ENCODE assay signal across 8 cellular contexts in genomic region chr22:43110444-43110926, GRCh38. TPM values are rescaled to one million over a fixed set of nuclear protein-coding genes. Genes with fewer than 3 reads are reported as not detected.
DNase-seq lines count a peak whose midpoint lies in the region; ATAC-seq and TF ChIP-seq lines count a peak whose summit lies in the region.

BIK (plus strand) TSS chr22:43110750; CDS start chr22:43124023, 13,273 bp downstream.

- DNase-seq in MG63, result peak; percentile 30
- peak in 1 of 2 donors; percentile 28 for DNase-seq in central memory CD8-positive, alpha-beta T cell (ENCODE audit: low spot score in 2 of 2)
- peak; percentile 12 to 62 for DNase-seq in stimulated activated effector memory CD8-positive, alpha-beta T cell treated with anti-CD3 and anti-CD28 coated beads, Interleukin-12 subunit alpha, Interleukin-12 subunit beta, amount 100 ng/mL, for 72 hours (ENCODE audit: low spot score in 2 of 2)
- DNase-seq in retina, result no peak

- H3K4me1 Mint-ChIP-seq in central memory CD8-positive, alpha-beta T cell, result peaks cover 4% of the 10 kb centered on the region
- no peaks in the 10 kb centered on the region for H3K4me1 Mint-ChIP-seq in stimulated activated effector memory CD8-positive, alpha-beta T cell treated with anti-CD3 and anti-CD28 coated beads, Interleukin-12 subunit alpha, Interleukin-12 subunit beta, amount 100 ng/mL, for 72 hours

- TF ChIP-seq RAD21 in liver (IDR thresholded peaks at IDR 0.05), result peak in 1 of 2 donors; percentile 32

- H3K9ac ChIP-seq in liver (ENCODE audit: low read depth in 1 of 2, low read length in 2 of 2), result peak within 1 kb of the TSS; percentile 12 to 31

- WGBS in liver, result under 1% methylated on average over 49 of the region's 49 CpGs

- peak within 1 kb of the TSS; percentile 69 for H3K4me3 Mint-ChIP-seq in central memory CD8-positive, alpha-beta T cell
- peak within 1 kb of the TSS; percentile 65 for H3K4me3 Mint-ChIP-seq in stimulated activated effector memory CD8-positive, alpha-beta T cell treated with anti-CD3 and anti-CD28 coated beads, Interleukin-12 subunit alpha, Interleukin-12 subunit beta, amount 100 ng/mL, for 72 hours

- no peaks in the 10 kb centered on the region for H3K9me3 Mint-ChIP-seq in central memory CD8-positive, alpha-beta T cell
- H3K9me3 Mint-ChIP-seq in stimulated activated effector memory CD8-positive, alpha-beta T cell treated with anti-CD3 and anti-CD28 coated beads, Interleukin-12 subunit alpha, Interleukin-12 subunit beta, amount 100 ng/mL, for 72 hours, result no peaks in the 10 kb centered on the region

- no peak within 1 kb of the TSS for H3K27ac ChIP-seq in liver (ENCODE audit: low read depth in 1 of 2, low read length in 2 of 2)

- TF ChIP-seq POLR2A in GM18505 (IDR thresholded peaks at IDR 0.05; ENCODE audit: borderline replicate concordance, extremely low read depth, insufficient read depth, insufficient read length), result peak; percentile 52

- H3K4me1 ChIP-seq in liver (ENCODE audit: control insufficient read depth in 4 of 4, insufficient read depth in 4 of 4, low read length in 3 of 4), result peaks cover 8 to 23% (median 17%) of the 10 kb centered on the region in 4 donors

- TF ChIP-seq CTCF in WI38 (IDR thresholded peaks at IDR 0.05; ENCODE audit: low read depth, low read length) (0 out of 2 replicates have a peak, but pooled peaks have one; percentile 14), liver (IDR thresholded peaks at IDR 0.05; ENCODE audit: low read depth, low read length, missing input control) (no peak)

- no peaks in the 10 kb centered on the region for H3K27me3 Mint-ChIP-seq in central memory CD8-positive, alpha-beta T cell

- peak within 1 kb of the TSS; percentile 35 for H3K4me3 ChIP-seq in MG63
- H3K4me3 ChIP-seq in WI38 (ENCODE audit: low read depth, low read length), result peak within 1 kb of the TSS; percentile 57
- peak within 1 kb of the TSS; percentile 35 to 60 (median 37) for H3K4me3 ChIP-seq in liver (ENCODE audit: low read depth in 1 of 3, low read length in 3 of 3)

- H3K36me3 Mint-ChIP-seq in central memory CD8-positive, alpha-beta T cell (ENCODE audit: insufficient read depth), result no peaks in the 10 kb centered on the region
- no peaks in the 10 kb centered on the region for H3K36me3 Mint-ChIP-seq in stimulated activated effector memory CD8-positive, alpha-beta T cell treated with anti-CD3 and anti-CD28 coated beads, Interleukin-12 subunit alpha, Interleukin-12 subunit beta, amount 100 ng/mL, for 72 hours

- no peaks in the 10 kb centered on the region for H3K9me3 ChIP-seq in MG63
- no peaks in the 10 kb centered on the region for H3K9me3 ChIP-seq in liver (ENCODE audit: control insufficient read depth in 4 of 4, low read length in 3 of 4)

- no peak within 1 kb of the TSS for H3K27ac Mint-ChIP-seq in central memory CD8-positive, alpha-beta T cell (ENCODE audit: low read depth)
- H3K27ac Mint-ChIP-seq in stimulated activated effector memory CD8-positive, alpha-beta T cell treated with anti-CD3 and anti-CD28 coated beads, Interleukin-12 subunit alpha, Interleukin-12 subunit beta, amount 100 ng/mL, for 72 hours, result no peak within 1 kb of the TSS

- ATAC-seq in GM18505 (IDR thresholded peaks at IDR 0.05; ENCODE audit: unreplicated experiment) (no peak), GM19397 (IDR thresholded peaks at IDR 0.05; ENCODE audit: unreplicated experiment) (no peak)
- peak; percentile 61 for ATAC-seq in central memory CD8-positive, alpha-beta T cell (replicated peaks; ENCODE audit: extremely low read depth, poor library complexity, severe bottlenecking)
- peak; percentile 73 for ATAC-seq in stimulated activated effector memory CD8-positive, alpha-beta T cell treated with anti-CD3 and anti-CD28 coated beads, Interleukin-12 subunit alpha, Interleukin-12 subunit beta, amount 100 ng/mL, for 72 hours

- H3K27me3 ChIP-seq in MG63, result peaks cover 17% of the 10 kb centered on the region
- H3K27me3 ChIP-seq in liver (ENCODE audit: control insufficient read depth in 4 of 4, insufficient read depth in 4 of 4, low read length in 3 of 4), result no peaks in the 10 kb centered on the region

- H3K36me3 ChIP-seq in MG63 (no peaks in the 10 kb centered on the region), liver (ENCODE audit: control insufficient read depth in 4 of 4, insufficient read depth in 3 of 4, low read depth in 1 of 4, low read length in 3 of 4) (no peaks in the 10 kb centered on the region)

TF ChIP-seq in liver, 16 proteins besides CTCF, POLR2A, EP300 and RAD21:
- TF ChIP-seq HNF4G (IDR thresholded peaks at IDR 0.05) (no peak), HNF4A (conservative IDR thresholded peaks at IDR 0.05) (peak in 1 of 2 donors; percentile 12), TAF1 (conservative IDR thresholded peaks at IDR 0.05) (no peak)
TF ChIP-seq in liver: peak in this region for 1.

RNA-seq across cellular contexts. Expression of gene BIK, which starts in this region (rescaled TPM):
- total RNA-seq in MG63 (2014; rRNA removed; shearing (Covaris generic); ENCODE audit: low replicate concordance), result 0.10 TPM in 1 of 2 replicates, not detected in the other
- total RNA-seq in liver, result under 1 TPM in 1 of 2 donors, not detected in 1; 0.33 TPM
- polyA plus RNA-seq in liver, result under 1 TPM; 0.23 to 0.89 TPM

Comparison
In these comparisons a context has a peak if more than half of its experiments do, and no peak if none do; other contexts are left out.
1. Peak in DNase-seq and H3K4me3 ChIP-seq in MG63; RNA of the gene not detected or under 1 TPM.
2. ATAC-seq: peak in central memory CD8-positive, alpha-beta T cell (single experiment) and stimulated activated effector memory CD8-positive, alpha-beta T cell treated with anti-CD3 and anti-CD28 coated beads, Interleukin-12 subunit alpha, Interleukin-12 subunit beta, amount 100 ng/mL, for 72 hours (single experiment); none in GM18505 (single experiment) and GM19397 (single experiment).
3. Peak in every context shown above with its lines, with median percentiles within 50 percentile points of each other: H3K4me3 ChIP-seq.